In the genomic region with DNA sequence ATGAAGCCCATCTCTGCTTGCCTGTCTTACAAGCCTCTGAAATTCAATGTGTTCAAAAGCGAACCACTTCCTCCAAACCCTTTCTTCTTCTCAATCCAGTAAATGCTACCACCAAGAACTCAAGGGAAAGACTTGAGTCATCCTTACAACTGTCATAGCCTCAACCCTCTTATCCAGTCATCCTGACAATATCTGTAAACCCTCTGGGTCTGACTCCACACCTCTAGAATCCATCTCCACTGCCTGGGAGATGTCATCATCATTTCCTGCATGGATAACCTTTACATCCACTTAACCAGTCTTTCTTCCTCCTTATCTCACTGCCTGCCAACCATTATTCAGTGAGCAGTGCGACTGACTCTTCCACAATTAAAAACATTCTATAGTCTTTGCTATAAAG, we compare ENCODE assay signal across 15 cellular contexts.
DNase-seq lines count a peak whose midpoint lies in the region; ATAC-seq and TF ChIP-seq lines count a peak whose summit lies in the region.
"Had no signal": no experiment of that assay in that cellular context is flagged by ENCODE, and none has a peak within 500 bp of the region (broad histone marks: within the 10 kb centered on the region; RNA-seq: fewer than 3 reads in every experiment).

No MANE protein-coding gene starts in this region.

- H3K9me3 ChIP-seq in RWPE2 (ENCODE audit: severe bottlenecking): no peaks in the 10 kb centered on the region
- H3K9me3 ChIP-seq: mucosa of descending colon had no signal

- H3K4me3 Mint-ChIP-seq in activated naive CD4-positive, alpha-beta T cell treated with anti-CD3 and anti-CD28 coated beads for 36 hours: no peak overlapping the region
- H3K4me3 Mint-ChIP-seq: activated naive CD8-positive, alpha-beta T cell had no signal

- no peak for DNase-seq in activated naive CD4-positive, alpha-beta T cell treated with anti-CD3 and anti-CD28 coated beads, Interleukin-2, amount 50 U/mL, for 72 hours (ENCODE audit: low spot score in 2 of 2)
- no peak for DNase-seq in activated naive CD4-positive, alpha-beta T cell treated with anti-CD3 and anti-CD28 coated beads for 36 hours
- DNase-seq in RWPE2 (ENCODE audit: low spot score) (no peak), fibroblast of peridontal ligament (ENCODE audit: extremely low read depth) (peak; percentile 26), stromal cell of bone marrow (ENCODE audit: low read depth) (peak; percentile 45), SHP77 treated with DMSO at 0.1 percent for 48 hours (lab: John Stamatoyannopoulos, UW) (no peak)
- no peak for DNase-seq in activated CD4-positive, CD25-positive, alpha-beta regulatory T cell treated with anti-CD3 and anti-CD28 coated beads, Interleukin-2, amount 50 U/mL, for 72 hours
- DNase-seq: DMS79 treated with DMSO at 0.1 percent for 48 hours, Karpas-422, mucosa of descending colon, NCI-H2029 treated with DMSO at 0.1 percent for 48 hours had no signal

- TF ChIP-seq CTCF in RWPE2 (IDR thresholded peaks at IDR 0.05; ENCODE audit: poor library complexity, severe bottlenecking): no peak

- peak; percentile 66 to 89 for ATAC-seq in activated naive CD4-positive, alpha-beta T cell treated with anti-CD3 and anti-CD28 coated beads, Interleukin-2, amount 50 U/mL, for 72 hours
- ATAC-seq in RWPE2 (ENCODE audit: low read depth) (peak; percentile 81), GM21360 (IDR thresholded peaks at IDR 0.05; ENCODE audit: unreplicated experiment) (no peak)
- ATAC-seq: mucosa of descending colon had no signal

- no peak overlapping the region for H3K27ac Mint-ChIP-seq in activated naive CD4-positive, alpha-beta T cell treated with anti-CD3 and anti-CD28 coated beads, Interleukin-2, amount 50 U/mL, for 72 hours
- no peak overlapping the region for H3K27ac Mint-ChIP-seq in activated naive CD4-positive, alpha-beta T cell treated with anti-CD3 and anti-CD28 coated beads for 36 hours
- H3K27ac Mint-ChIP-seq: activated naive CD8-positive, alpha-beta T cell had no signal

- no peak overlapping the region for H3K4me3 ChIP-seq in RWPE2 (ENCODE audit: severe bottlenecking)
- H3K4me3 ChIP-seq: coronary artery, mucosa of descending colon had no signal

- no peaks in the 10 kb centered on the region for H3K27me3 ChIP-seq in RWPE2 (ENCODE audit: insufficient read depth, poor library complexity, severe bottlenecking)

- H3K4me1 ChIP-seq in RWPE2 (ENCODE audit: insufficient read depth, poor library complexity, severe bottlenecking): peaks cover 7% of the 10 kb centered on the region

- peaks cover 2% of the 10 kb centered on the region for H3K4me1 Mint-ChIP-seq in activated naive CD4-positive, alpha-beta T cell treated with anti-CD3 and anti-CD28 coated beads for 36 hours (ENCODE audit: low read depth)

- no peaks in the 10 kb centered on the region for H3K27me3 Mint-ChIP-seq in activated naive CD4-positive, alpha-beta T cell treated with anti-CD3 and anti-CD28 coated beads for 36 hours (ENCODE audit: low read depth)
- H3K27me3 Mint-ChIP-seq: activated naive CD8-positive, alpha-beta T cell had no signal

- H3K27ac ChIP-seq in RWPE2 (ENCODE audit: poor library complexity, severe bottlenecking): peak overlapping the region; percentile 12
- H3K27ac ChIP-seq: coronary artery, VCaP had no signal

- CTCF ChIA-PET in activated naive CD4-positive, alpha-beta T cell treated with anti-CD3 and anti-CD28 coated beads for 36 hours (lab: Charles Lee): no interaction called here

- H3K36me3 ChIP-seq in RWPE2 (ENCODE audit: low read depth): no peaks in the 10 kb centered on the region

- H3K9me3 Mint-ChIP-seq in activated naive CD4-positive, alpha-beta T cell treated with anti-CD3 and anti-CD28 coated beads, Interleukin-2, amount 50 U/mL, for 72 hours: no peaks in the 10 kb centered on the region
- no peaks in the 10 kb centered on the region for H3K9me3 Mint-ChIP-seq in activated naive CD4-positive, alpha-beta T cell treated with anti-CD3 and anti-CD28 coated beads for 36 hours

- intact Hi-C loops in activated naive CD4-positive, alpha-beta T cell treated with anti-CD3 and anti-CD28 coated beads for 36 hours (cut with micrococcal nuclease): loop anchor here (5.0 kb wide), 3 partner anchors 192 to 732 kb away; a partner anchor contains a TSS

- no peaks in the 10 kb centered on the region for H3K36me3 Mint-ChIP-seq in activated naive CD4-positive, alpha-beta T cell treated with anti-CD3 and anti-CD28 coated beads, Interleukin-2, amount 50 U/mL, for 72 hours
- H3K36me3 Mint-ChIP-seq in activated naive CD4-positive, alpha-beta T cell treated with anti-CD3 and anti-CD28 coated beads for 36 hours (ENCODE audit: low read depth): no peaks in the 10 kb centered on the region
- H3K36me3 Mint-ChIP-seq: activated naive CD8-positive, alpha-beta T cell had no signal

Comparison
In these comparisons a context has a peak if more than half of its experiments do, and no peak if none do; other contexts are left out.
1. DNase-seq: peak in fibroblast of peridontal ligament (single experiment) and stromal cell of bone marrow (single experiment); none in activated naive CD4-positive, alpha-beta T cell treated with anti-CD3 and anti-CD28 coated beads, Interleukin-2, amount 50 U/mL, for 72 hours (0 of 2), activated naive CD4-positive, alpha-beta T cell treated with anti-CD3 and anti-CD28 coated beads for 36 hours (single experiment), RWPE2 (single experiment), activated CD4-positive, CD25-positive, alpha-beta regulatory T cell treated with anti-CD3 and anti-CD28 coated beads, Interleukin-2, amount 50 U/mL, for 72 hours (single experiment) and SHP77 treated with DMSO at 0.1 percent for 48 hours (single experiment).